1 cellular context compared by ENCODE assay signal in genomic region chr11:134052395-134052987, GRCh38.
TF ChIP-seq lines count a peak whose summit lies in the region.

No MANE protein-coding gene starts in this region.

TF ChIP-seq in K562, 482 proteins besides CTCF, POLR2A, EP300 and RAD21 (continued from another document):
- TF ChIP-seq YY1 (IDR thresholded peaks at IDR 0.05; ENCODE audit: borderline replicate concordance in 1 of 3, control insufficient read depth in 1 of 3, extremely low read depth in 1 of 3, insufficient read depth in 3 of 3, insufficient read length in 1 of 3, insufficient replicate concordance in 2 of 3, low read depth in 1 of 3, low read length in 2 of 3) (peak in 2 of 3 experiments; percentile 41 to 76), SMAD4 (CRISPR knock-in tag; conservative IDR thresholded peaks at IDR 0.05) (peak; percentile 63)
TF ChIP-seq in K562: peak in this region for 39.
